Comparison of ENCODE assay signal across 9 cellular contexts in genomic region chr1:47508900-47509488, GRCh38.
DNase-seq lines count a peak whose midpoint lies in the region; ATAC-seq and TF ChIP-seq lines count a peak whose summit lies in the region.
"Had no signal": no experiment of that assay in that cellular context is flagged by ENCODE, and none has a peak within 500 bp of the region (broad histone marks: within the 10 kb centered on the region; RNA-seq: fewer than 3 reads in every experiment).

No MANE protein-coding gene starts in this region.

- peaks cover 7% of the 10 kb centered on the region for H3K4me1 Mint-ChIP-seq in dendritic cell treated with granulocyte-macrophage colony-stimulating factor and Interleukin-4, amounts not matched to agents 40 ng/mL and 50 ng/mL, for 4 days (ENCODE audit: low read depth)

- intact Hi-C loops in A673 (cut with micrococcal nuclease; ENCODE audit: unreplicated experiment): no loop called here
- intact Hi-C loops in dendritic cell treated with granulocyte-macrophage colony-stimulating factor and Interleukin-4, amounts not matched to agents 40 ng/mL and 50 ng/mL, for 4 days (cut with micrococcal nuclease): no loop called here

- CTCF ChIA-PET in A673 (lab: Charles Lee): interaction anchor here (0.6 to 1.1 kb wide), 2 partner anchors 24 to 106 kb away, joined by 3 to 4 read pairs; no protein-coding TSS in a partner anchor

- H3K27me3 Mint-ChIP-seq in dendritic cell treated with granulocyte-macrophage colony-stimulating factor and Interleukin-4, amounts not matched to agents 40 ng/mL and 50 ng/mL, for 4 days: peaks cover 66% of the 10 kb centered on the region

- H3K9ac ChIP-seq in mucosa of stomach (ENCODE audit: low read length): peak overlapping the region; percentile 62

- BruUV-seq in A673 (replicated peaks; lab: Mats Ljungman, UMichigan): no TSS peak

- H3K4me1 ChIP-seq in A673 (ENCODE audit: insufficient read depth, low read length, poor library complexity, severe bottlenecking) (peaks cover 11% of the 10 kb centered on the region), mucosa of stomach (ENCODE audit: control insufficient read depth, insufficient read depth, low read length) (peaks cover 14% of the 10 kb centered on the region)

- DNase-seq in A673 (ENCODE audit: low spot score): peak; percentile 63
- peak; percentile 72 for DNase-seq in H7
- DNase-seq in OCI-M1 (lab: John Stamatoyannopoulos, UW): no peak
- DNase-seq in Ammon's horn (ENCODE audit: low spot score): no peak
- DNase-seq: MG63 had no signal

- peak overlapping the region; percentile 18 for H3K4me3 Mint-ChIP-seq in dendritic cell treated with granulocyte-macrophage colony-stimulating factor and Interleukin-4, amounts not matched to agents 40 ng/mL and 50 ng/mL, for 4 days

- H3K9me3 ChIP-seq in A673 (ENCODE audit: low read depth, low read length, poor library complexity, severe bottlenecking) (no peaks in the 10 kb centered on the region), mucosa of stomach (ENCODE audit: control insufficient read depth, low read length) (no peaks in the 10 kb centered on the region)
- H3K9me3 ChIP-seq: MG63 had no signal

- POLR2A ChIA-PET in A673 (lab: Charles Lee; ENCODE audit: low non-redundant PET): no interaction called here

- H3K36me3 ChIP-seq in A673 (ENCODE audit: insufficient read depth, low read length, poor library complexity, severe bottlenecking) (no peaks in the 10 kb centered on the region), H7 (replicated peaks; ENCODE audit: control insufficient read depth, insufficient read depth, low read length) (no peaks in the 10 kb centered on the region), mucosa of stomach (ENCODE audit: control insufficient read depth, insufficient read depth, low read length) (no peaks in the 10 kb centered on the region)
- H3K36me3 ChIP-seq: MG63 had no signal

- H3K36me3 Mint-ChIP-seq in dendritic cell treated with granulocyte-macrophage colony-stimulating factor and Interleukin-4, amounts not matched to agents 40 ng/mL and 50 ng/mL, for 4 days (ENCODE audit: low read depth): no peaks in the 10 kb centered on the region

- H3K4me3 ChIP-seq in A673 (ENCODE audit: low read depth, low read length, poor library complexity, severe bottlenecking) (peak overlapping the region; percentile 44), H7 (ENCODE audit: insufficient read depth, low read depth, low read length) (peak overlapping the region; percentile 42), mucosa of stomach (ENCODE audit: low read length) (peak overlapping the region; percentile 40)

- no peak overlapping the region for H3K27ac ChIP-seq in A673 (ENCODE audit: low read depth, low read length, poor library complexity, severe bottlenecking)

- H3K27ac Mint-ChIP-seq in dendritic cell treated with granulocyte-macrophage colony-stimulating factor and Interleukin-4, amounts not matched to agents 40 ng/mL and 50 ng/mL, for 4 days: no peak overlapping the region

- H3K9me3 Mint-ChIP-seq in dendritic cell treated with granulocyte-macrophage colony-stimulating factor and Interleukin-4, amounts not matched to agents 40 ng/mL and 50 ng/mL, for 4 days: no peaks in the 10 kb centered on the region

- ATAC-seq in GM19351 (IDR thresholded peaks at IDR 0.05; ENCODE audit: unreplicated experiment) (no peak), GM19023 (IDR thresholded peaks at IDR 0.05; ENCODE audit: unreplicated experiment) (no peak)

- TF ChIP-seq CTCF in A673 (conservative IDR thresholded peaks at IDR 0.05; ENCODE audit: low read depth, low read length): 0 out of 2 replicates have a peak, but pooled peaks have one; percentile 15

- H3K27me3 ChIP-seq in A673 (replicated peaks; ENCODE audit: insufficient read depth, low read depth, low read length, poor library complexity): peaks cover 69% of the 10 kb centered on the region
- peaks cover 51% of the 10 kb centered on the region for H3K27me3 ChIP-seq in H7 (ENCODE audit: control insufficient read depth, insufficient read depth, low read length)
- peaks cover 22% of the 10 kb centered on the region for H3K27me3 ChIP-seq in mucosa of stomach (ENCODE audit: control insufficient read depth, insufficient read depth, low read length)

Comparison
In these comparisons a context has a peak if more than half of its experiments do, and no peak if none do; other contexts are left out.
1. DNase-seq: peak in A673 (single experiment) and H7 (single experiment); none in OCI-M1 (single experiment) and Ammon's horn (single experiment).
2. Peak in every context shown above with its lines, with median percentiles within 50 percentile points of each other: H3K4me3 ChIP-seq.